Comparison of ENCODE assay signal across 26 cellular contexts in the genomic region with DNA sequence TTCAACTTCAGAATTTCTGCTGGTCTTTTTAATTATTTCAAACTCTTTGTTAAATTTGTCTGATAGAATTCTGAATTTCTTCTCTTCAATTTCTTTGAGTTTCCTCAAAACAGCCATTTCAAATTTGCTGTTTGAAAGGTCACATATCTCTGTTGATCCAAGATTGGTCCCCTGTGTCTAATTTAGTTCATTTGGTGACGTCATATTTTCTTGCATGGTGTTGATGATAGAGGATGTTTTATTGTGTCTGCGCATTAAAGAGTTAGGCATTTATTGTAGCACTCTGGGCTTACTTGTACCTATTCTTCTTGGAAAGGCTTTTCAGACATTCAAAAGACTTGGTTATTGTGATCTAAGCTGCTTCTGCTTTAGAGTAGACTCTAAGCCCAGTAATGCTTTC.
"Had no signal": no experiment of that assay in that cellular context is flagged by ENCODE, and none has a peak within 500 bp of the region (broad histone marks: within the 10 kb centered on the region; RNA-seq: fewer than 3 reads in every experiment).

No MANE protein-coding gene starts in this region.

- H3K27ac ChIP-seq: coronary artery, dorsolateral prefrontal cortex, epithelial cell of prostate, esophagus squamous epithelium, gastrocnemius medialis, heart right ventricle, left lung, lower lobe of right lung had no signal

- H3K4me1 ChIP-seq: esophagus squamous epithelium, gastrocnemius medialis, heart right ventricle, left lung, lower lobe of right lung had no signal

- FAIRE-seq: colon, islet of Langerhans, keratinocyte had no signal

- H3K9me3 ChIP-seq: lower lobe of right lung had no signal

- H3K36me3 ChIP-seq: esophagus squamous epithelium, gastrocnemius medialis, heart right ventricle, left lung, lower lobe of right lung had no signal

- DNase-seq: dermis blood vessel endothelial cell; dorsolateral prefrontal cortex; effector CD4-positive, alpha-beta T cell; effector memory CD4-positive, alpha-beta T cell; erythroblast; esophagus squamous epithelium; foreskin fibroblast; foreskin melanocyte; gastrocnemius medialis; glutamatergic neuron; head of caudate nucleus; heart right ventricle; hippocampal formation; left cardiac atrium; left lung; left ventricle myocardium superior; lower lobe of right lung; mesenchymal stem cell; mucosa of descending colon; naive B cell had no signal

- H3K27me3 ChIP-seq: dorsolateral prefrontal cortex, esophagus squamous epithelium, gastrocnemius medialis, heart right ventricle, left lung had no signal

- ATAC-seq: esophagus mucosa, gastrocnemius medialis, heart right ventricle, left cardiac atrium, left lung, left ventricle myocardium superior, lower lobe of right lung, mucosa of descending colon had no signal

- H3K4me3 ChIP-seq: coronary artery, dorsolateral prefrontal cortex, esophagus squamous epithelium, gastrocnemius medialis, heart right ventricle, left lung, lower lobe of right lung, mucosa of descending colon had no signal
